21 cellular contexts compared by ENCODE assay signal in the genomic region with DNA sequence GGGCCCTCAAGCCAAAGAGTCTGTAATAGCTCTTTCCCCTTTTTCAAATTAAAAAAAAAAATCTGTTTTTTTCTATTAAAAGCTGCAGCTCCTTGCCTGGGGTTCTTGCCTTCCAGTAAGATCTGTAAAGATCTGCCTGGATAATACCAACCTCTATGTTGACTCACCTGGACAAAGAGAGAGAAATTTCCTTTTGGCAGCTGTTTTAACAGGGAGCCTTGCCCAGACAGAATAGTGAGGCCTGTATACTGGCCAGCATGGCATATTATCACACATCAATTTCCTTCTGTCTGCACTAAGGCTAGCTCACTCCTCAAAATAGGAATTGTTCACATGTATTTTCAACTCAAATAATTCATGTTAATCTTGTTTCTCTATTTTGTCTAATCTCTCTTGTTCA.
DNase-seq lines count a peak whose midpoint lies in the region; TF ChIP-seq lines count a peak whose summit lies in the region.
"Had no signal": no experiment of that assay in that cellular context is flagged by ENCODE, and none has a peak within 500 bp of the region (broad histone marks: within the 10 kb centered on the region; RNA-seq: fewer than 3 reads in every experiment).

No MANE protein-coding gene starts in this region.

- no peak for TF ChIP-seq CTCF in LNCaP clone FGC (IDR thresholded peaks at IDR 0.05; ENCODE audit: control insufficient read depth, extremely low read depth, insufficient read depth)
- TF ChIP-seq CTCF in epithelial cell of esophagus (IDR thresholded peaks at IDR 0.05; ENCODE audit: insufficient read depth, low read depth, low read length, missing control alignments): no peak

- DNase-seq in COR-L47 (lab: John Stamatoyannopoulos, UW) (peak; percentile 34), LNCaP clone FGC (ENCODE audit: low read depth) (peak; percentile 95), NCI-H774 (lab: John Stamatoyannopoulos, UW) (peak; percentile 25), epithelial cell of esophagus (ENCODE audit: low read depth) (peak; percentile 48), H4 (ENCODE audit: low spot score) (no peak), NCI-H1048 (lab: John Stamatoyannopoulos, UW) (no peak), NCI-H510A treated with DMSO at 0.1 percent for 48 hours (lab: John Stamatoyannopoulos, UW) (no peak), NOMO-1 (lab: John Stamatoyannopoulos, UW; ENCODE audit: unreplicated experiment in 2 of 2) (no peak)
- DNase-seq: ACHN; activated CD4-positive, CD25-positive, alpha-beta regulatory T cell; activated CD8-positive, alpha-beta T cell treated with anti-CD3 and anti-CD28 coated beads for 36 hours; activated gamma-delta T cell treated with Interleukin-2 at 50 U/mL for 16 hours; effector memory CD4-positive, alpha-beta T cell; GDM1; midbrain; NCI-H187; stimulated activated CD4-positive, alpha-beta T cell treated with anti-CD3 and anti-CD28 coated beads, Interleukin-1b, Interleukin-23, amount 100 ng/mL, for 48 hours; stimulated activated naive B cell treated with anti-CD40 and anti-IgM and Interleukin-4, amounts not matched to agents 10 μg/mL and 1 μg/mL and 100 μg/mL, for 72 hours; thyroid gland had no signal

- peak overlapping the region; percentile 5; the same call in 1 of the 2 replicates for H3K4me3 ChIP-seq in LNCaP clone FGC (ENCODE audit: low read depth, low read length)
- H3K4me3 ChIP-seq in epithelial cell of esophagus (ENCODE audit: low read length): no peak overlapping the region
- H3K4me3 ChIP-seq: BLaER1 treated with 17β-estradiol and CSF1 and Interleukin-3, amounts not matched to agents 10 nM and 100 nM; SK-N-MC; thyroid gland had no signal

Comparison
In these comparisons a context has a peak if more than half of its experiments do, and no peak if none do; other contexts are left out.
1. DNase-seq: peak in COR-L47 (single experiment), LNCaP clone FGC (single experiment), NCI-H774 (single experiment) and epithelial cell of esophagus (single experiment); none in H4 (single experiment), NCI-H1048 (single experiment), NCI-H510A treated with DMSO at 0.1 percent for 48 hours (single experiment) and NOMO-1 (0 of 2).